Comparison of ENCODE assay signal across 2 cellular contexts in the genomic region with DNA sequence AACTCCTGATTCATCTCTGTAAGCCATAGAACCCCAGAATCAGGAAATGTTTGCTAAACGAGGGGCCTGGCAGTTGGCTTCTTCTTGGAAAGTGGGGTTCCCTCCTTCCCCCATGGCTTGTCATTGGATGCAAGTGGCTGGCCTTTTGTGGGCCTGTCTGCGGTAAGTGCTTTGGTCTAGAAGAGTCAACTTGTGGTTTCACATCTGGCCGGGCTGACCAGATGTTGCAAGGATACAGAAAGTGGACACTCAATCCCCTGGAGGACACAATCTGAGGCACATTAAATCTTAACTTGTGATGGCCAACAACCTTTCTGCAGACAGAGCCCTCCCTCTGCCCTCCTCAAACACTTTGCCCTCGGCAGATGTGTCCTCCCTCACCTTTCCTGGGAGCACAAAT.
TF ChIP-seq lines count a peak whose summit lies in the region.

No MANE protein-coding gene starts in this region.

TF ChIP-seq in SK-N-SH, 30 proteins besides CTCF, POLR2A, EP300 and RAD21 (continued from another document):
- TF ChIP-seq, protein P1, sequence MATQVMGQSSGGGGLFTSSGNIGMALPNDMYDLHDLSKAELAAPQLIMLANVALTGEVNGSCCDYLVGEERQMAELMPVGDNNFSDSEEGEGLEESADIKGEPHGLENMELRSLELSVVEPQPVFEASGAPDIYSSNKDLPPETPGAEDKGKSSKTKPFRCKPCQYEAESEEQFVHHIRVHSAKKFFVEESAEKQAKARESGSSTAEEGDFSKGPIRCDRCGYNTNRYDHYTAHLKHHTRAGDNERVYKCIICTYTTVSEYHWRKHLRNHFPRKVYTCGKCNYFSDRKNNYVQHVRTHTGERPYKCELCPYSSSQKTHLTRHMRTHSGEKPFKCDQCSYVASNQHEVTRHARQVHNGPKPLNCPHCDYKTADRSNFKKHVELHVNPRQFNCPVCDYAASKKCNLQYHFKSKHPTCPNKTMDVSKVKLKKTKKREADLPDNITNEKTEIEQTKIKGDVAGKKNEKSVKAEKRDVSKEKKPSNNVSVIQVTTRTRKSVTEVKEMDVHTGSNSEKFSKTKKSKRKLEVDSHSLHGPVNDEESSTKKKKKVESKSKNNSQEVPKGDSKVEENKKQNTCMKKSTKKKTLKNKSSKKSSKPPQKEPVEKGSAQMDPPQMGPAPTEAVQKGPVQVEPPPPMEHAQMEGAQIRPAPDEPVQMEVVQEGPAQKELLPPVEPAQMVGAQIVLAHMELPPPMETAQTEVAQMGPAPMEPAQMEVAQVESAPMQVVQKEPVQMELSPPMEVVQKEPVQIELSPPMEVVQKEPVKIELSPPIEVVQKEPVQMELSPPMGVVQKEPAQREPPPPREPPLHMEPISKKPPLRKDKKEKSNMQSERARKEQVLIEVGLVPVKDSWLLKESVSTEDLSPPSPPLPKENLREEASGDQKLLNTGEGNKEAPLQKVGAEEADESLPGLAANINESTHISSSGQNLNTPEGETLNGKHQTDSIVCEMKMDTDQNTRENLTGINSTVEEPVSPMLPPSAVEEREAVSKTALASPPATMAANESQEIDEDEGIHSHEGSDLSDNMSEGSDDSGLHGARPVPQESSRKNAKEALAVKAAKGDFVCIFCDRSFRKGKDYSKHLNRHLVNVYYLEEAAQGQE (IDR thresholded peaks at IDR 0.05; ENCODE audit: low read depth, low read length), result no peak
- TF ChIP-seq SIN3A (IDR thresholded peaks at IDR 0.05; ENCODE audit: borderline replicate concordance, low read depth, low read length) (no peak), RCOR1 (IDR thresholded peaks at IDR 0.05; ENCODE audit: low read length) (no peak), SMC3 (IDR thresholded peaks at IDR 0.05; ENCODE audit: low read depth, low read length) (no peak), PBX3 (IDR thresholded peaks at IDR 0.05) (no peak)
- TF ChIP-seq, protein P2, sequence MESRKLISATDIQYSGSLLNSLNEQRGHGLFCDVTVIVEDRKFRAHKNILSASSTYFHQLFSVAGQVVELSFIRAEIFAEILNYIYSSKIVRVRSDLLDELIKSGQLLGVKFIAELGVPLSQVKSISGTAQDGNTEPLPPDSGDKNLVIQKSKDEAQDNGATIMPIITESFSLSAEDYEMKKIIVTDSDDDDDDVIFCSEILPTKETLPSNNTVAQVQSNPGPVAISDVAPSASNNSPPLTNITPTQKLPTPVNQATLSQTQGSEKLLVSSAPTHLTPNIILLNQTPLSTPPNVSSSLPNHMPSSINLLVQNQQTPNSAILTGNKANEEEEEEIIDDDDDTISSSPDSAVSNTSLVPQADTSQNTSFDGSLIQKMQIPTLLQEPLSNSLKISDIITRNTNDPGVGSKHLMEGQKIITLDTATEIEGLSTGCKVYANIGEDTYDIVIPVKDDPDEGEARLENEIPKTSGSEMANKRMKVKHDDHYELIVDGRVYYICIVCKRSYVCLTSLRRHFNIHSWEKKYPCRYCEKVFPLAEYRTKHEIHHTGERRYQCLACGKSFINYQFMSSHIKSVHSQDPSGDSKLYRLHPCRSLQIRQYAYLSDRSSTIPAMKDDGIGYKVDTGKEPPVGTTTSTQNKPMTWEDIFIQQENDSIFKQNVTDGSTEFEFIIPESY (IDR thresholded peaks at IDR 0.05; ENCODE audit: borderline replicate concordance, low read depth), result no peak

TF ChIP-seq in SK-N-SH treated with all-trans-retinoic acid at 6 μM for 48 hours, 23 proteins besides CTCF, POLR2A, EP300 and RAD21 (continued from another document):
- TF ChIP-seq, protein P3, sequence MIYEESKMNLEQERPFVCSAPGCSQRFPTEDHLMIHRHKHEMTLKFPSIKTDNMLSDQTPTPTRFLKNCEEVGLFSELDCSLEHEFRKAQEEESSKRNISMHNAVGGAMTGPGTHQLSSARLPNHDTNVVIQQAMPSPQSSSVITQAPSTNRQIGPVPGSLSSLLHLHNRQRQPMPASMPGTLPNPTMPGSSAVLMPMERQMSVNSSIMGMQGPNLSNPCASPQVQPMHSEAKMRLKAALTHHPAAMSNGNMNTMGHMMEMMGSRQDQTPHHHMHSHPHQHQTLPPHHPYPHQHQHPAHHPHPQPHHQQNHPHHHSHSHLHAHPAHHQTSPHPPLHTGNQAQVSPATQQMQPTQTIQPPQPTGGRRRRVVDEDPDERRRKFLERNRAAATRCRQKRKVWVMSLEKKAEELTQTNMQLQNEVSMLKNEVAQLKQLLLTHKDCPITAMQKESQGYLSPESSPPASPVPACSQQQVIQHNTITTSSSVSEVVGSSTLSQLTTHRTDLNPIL (CRISPR knock-in tag; IDR thresholded peaks at IDR 0.05; ENCODE audit: low read depth), result no peak
